In genomic region chr2:20507711-20508110, GRCh38 we compare ENCODE assay signal across 20 cellular contexts.
DNase-seq lines count a peak whose midpoint lies in the region; ATAC-seq, FAIRE-seq and TF ChIP-seq lines count a peak whose summit lies in the region.
"Had no signal": no experiment of that assay in that cellular context is flagged by ENCODE, and none has a peak within 500 bp of the region (broad histone marks: within the 10 kb centered on the region; RNA-seq: fewer than 3 reads in every experiment).

No MANE protein-coding gene starts in this region.

- FAIRE-seq in HepG2 (lab: Jason Lieb, UNC), result no peak

- ATAC-seq in HepG2 (no peak), right lobe of liver (no peak), GM19467 (IDR thresholded peaks at IDR 0.05; ENCODE audit: unreplicated experiment) (no peak)
- ATAC-seq: GM23338 had no signal

- H3K18ac ChIP-seq in trophoblast cell (ENCODE audit: low read length), result no peak overlapping the region

- no peaks in the 10 kb centered on the region for H3K9me3 Mint-ChIP-seq in type B pancreatic cell
- H3K9me3 Mint-ChIP-seq: CD4-positive, alpha-beta memory T cell; GM23338 had no signal

- H3K27me3 ChIP-seq in HepG2 (ENCODE audit: control insufficient read depth in 1 of 2, insufficient read depth in 2 of 2, low read length in 2 of 2), result no peaks in the 10 kb centered on the region
- no peaks in the 10 kb centered on the region for H3K27me3 ChIP-seq in right lobe of liver
- no peaks in the 10 kb centered on the region for H3K27me3 ChIP-seq in adipocyte (replicated peaks; ENCODE audit: control insufficient read depth, insufficient read depth, low read length)
- H3K27me3 ChIP-seq in trophoblast cell (ENCODE audit: insufficient read depth, low read length), result no peaks in the 10 kb centered on the region
- H3K27me3 ChIP-seq: SJCRH30 had no signal

- BruUV-seq in HepG2 (replicated peaks; lab: Mats Ljungman, UMichigan), result no TSS peak

- H3K4me1 Mint-ChIP-seq in type B pancreatic cell (ENCODE audit: unreplicated experiment), result peaks cover 13% of the 10 kb centered on the region

- H3K4me1 ChIP-seq in HepG2 (ENCODE audit: insufficient read depth, low read length) (peaks cover 71% of the 10 kb centered on the region), right lobe of liver (no peaks in the 10 kb centered on the region), adipocyte (ENCODE audit: control insufficient read depth, insufficient read depth, low read length) (peaks cover 19% of the 10 kb centered on the region), trophoblast cell (ENCODE audit: control insufficient read depth in 1 of 2, insufficient read depth in 2 of 2, low read length in 2 of 2) (peaks cover 21 to 24% of the 10 kb centered on the region in 2 experiments)

- DNase-seq in HepG2 (ENCODE audit: low spot score) (no peak), right lobe of liver (no peak), adipocyte (ENCODE audit: low read depth) (no peak), trophoblast cell (peak in 1 of 2 donors; percentile 49), SIG-M5 treated with dmso at 0.1 percent for 504 hours (lab: John Stamatoyannopoulos, UW; ENCODE audit: unreplicated experiment) (no peak), NCI-H1105 (lab: John Stamatoyannopoulos, UW) (no peak), type B pancreatic cell (ENCODE audit: extremely low spot score, unreplicated experiment) (no peak)
- DNase-seq: ACHN; CD4-positive, alpha-beta memory T cell; COR-L47; DMS53; HCEC 1CT; NCI-H1694; NCI-H2029 treated with DMSO at 0.1 percent for 48 hours; NCI-H69 had no signal

- no peaks in the 10 kb centered on the region for H3K27me3 Mint-ChIP-seq in type B pancreatic cell

- TF ChIP-seq CTCF in HepG2 (CRISPR knock-in tag; IDR thresholded peaks at IDR 0.05) (no peak), right lobe of liver (IDR thresholded peaks at IDR 0.05) (no peak), type B pancreatic cell (conservative IDR thresholded peaks at IDR 0.05) (no peak)

- H3K27ac Mint-ChIP-seq in type B pancreatic cell, result no peak overlapping the region
- H3K27ac Mint-ChIP-seq: CD4-positive, alpha-beta memory T cell; GM23338 had no signal

- no peak overlapping the region for H3K27ac ChIP-seq in HepG2 (ENCODE audit: extremely low read length, insufficient read depth, low read length)
- H3K27ac ChIP-seq in right lobe of liver, result no peak overlapping the region
- H3K27ac ChIP-seq in trophoblast cell (ENCODE audit: low read depth, low read length), result no peak overlapping the region
- H3K27ac ChIP-seq: 22Rv1, HL-60, SJCRH30 had no signal

- TF ChIP-seq RAD21 in HepG2 (CRISPR knock-in tag; IDR thresholded peaks at IDR 0.05), result no peak

- no peak overlapping the region for H3K4me2 ChIP-seq in HepG2 (ENCODE audit: low read depth, low read length)
- no peak overlapping the region for H3K4me2 ChIP-seq in trophoblast cell (ENCODE audit: low read length)
- H3K4me2 ChIP-seq: GM23338 had no signal

- CTCF ChIA-PET in HepG2 (lab: Yijun Ruan, JAX; ENCODE audit: low intra/inter-chr PET ratio, low total read pairs), result no interaction called here

- no peaks in the 10 kb centered on the region for H4K20me1 ChIP-seq in HepG2 (ENCODE audit: insufficient read depth, low read length)

- H3K14ac ChIP-seq in trophoblast cell (ENCODE audit: low read length), result peak overlapping the region; percentile 60

- no peak overlapping the region for H2BK120ac ChIP-seq in trophoblast cell (ENCODE audit: insufficient read depth, low read length, poor library complexity)

- H3K79me2 ChIP-seq in HepG2 (ENCODE audit: insufficient read depth, low read length) (no peaks in the 10 kb centered on the region), trophoblast cell (ENCODE audit: control insufficient read depth, insufficient read depth, low read length, poor library complexity) (peaks cover 2% of the 10 kb centered on the region)

- H4K91ac ChIP-seq in trophoblast cell (ENCODE audit: low read depth, low read length), result no peak overlapping the region

- H3K4ac ChIP-seq in trophoblast cell (ENCODE audit: low read depth, low read length), result no peak overlapping the region

- H4K8ac ChIP-seq in trophoblast cell (ENCODE audit: low read depth, low read length), result no peak overlapping the region

- no peak overlapping the region for H3K4me3 Mint-ChIP-seq in type B pancreatic cell
- H3K4me3 Mint-ChIP-seq: CD4-positive, alpha-beta memory T cell; GM23338 had no signal

- peak overlapping the region; percentile 42 for H2BK12ac ChIP-seq in trophoblast cell (ENCODE audit: low read length)

- POLR2A ChIA-PET in HepG2 (lab: Yijun Ruan, JAX), result interaction anchor here (0.7 to 7.9 kb wide), 5 partner anchors 12 to 127 kb away, joined by 3 to 74 read pairs (median 11); partner anchors contain the start of gene RHOB

- H4K12ac ChIP-seq in trophoblast cell (ENCODE audit: low read depth, low read length), result no peak overlapping the region

- peaks cover 29% of the 10 kb centered on the region for H3K79me1 ChIP-seq in trophoblast cell (ENCODE audit: low read length)

- no peak for TF ChIP-seq POLR2A in HepG2 (IDR thresholded peaks at IDR 0.05; ENCODE audit: insufficient read depth in 1 of 2, low read depth in 2 of 2, low read length in 2 of 2)
- no peak for TF ChIP-seq POLR2A in right lobe of liver (IDR thresholded peaks at IDR 0.05)

- H3K9ac ChIP-seq in HepG2 (ENCODE audit: insufficient read depth, low read depth, low read length), result no peak overlapping the region
- H3K9ac ChIP-seq in adipocyte (ENCODE audit: low read length), result peak overlapping the region; percentile 7
- H3K9ac ChIP-seq in trophoblast cell (ENCODE audit: low read length), result no peak overlapping the region

- intact Hi-C loops in HepG2 (cut with micrococcal nuclease; ENCODE audit: unreplicated experiment) (no loop called here), right lobe of liver (cut with DNase I) (no loop called here)

- H3K36me3 Mint-ChIP-seq in type B pancreatic cell, result no peaks in the 10 kb centered on the region
- H3K36me3 Mint-ChIP-seq: CD4-positive, alpha-beta memory T cell had no signal

- no peak overlapping the region for H3K23ac ChIP-seq in trophoblast cell (ENCODE audit: low read length)

- H3K4me3 ChIP-seq in HepG2 (replicated peaks in 1 of 3; ENCODE audit: insufficient read depth in 1 of 3, low read depth in 2 of 3, low read length in 3 of 3), result no peak overlapping the region
- no peak overlapping the region for H3K4me3 ChIP-seq in right lobe of liver
- H3K4me3 ChIP-seq in adipocyte (ENCODE audit: low read length), result no peak overlapping the region
- H3K4me3 ChIP-seq in trophoblast cell (ENCODE audit: low read depth, low read length), result no peak overlapping the region
- H3K4me3 ChIP-seq: GM23338, SJCRH30 had no signal

- no peak overlapping the region for H2AK5ac ChIP-seq in trophoblast cell (ENCODE audit: low read length)

- no peak for TF ChIP-seq EP300 in HepG2 (IDR thresholded peaks at IDR 0.05; ENCODE audit: low read depth in 2 of 2, low read length in 2 of 2)
- TF ChIP-seq EP300 in HepG2 (CRISPR knock-in tag; IDR thresholded peaks at IDR 0.05; ENCODE audit: borderline replicate concordance), result no peak

- H3K36me3 ChIP-seq in HepG2 (replicated peaks in 1 of 2; ENCODE audit: control insufficient read depth in 1 of 2, insufficient read depth in 2 of 2, low read length in 2 of 2), result no peaks in the 10 kb centered on the region
- no peaks in the 10 kb centered on the region for H3K36me3 ChIP-seq in right lobe of liver
- no peaks in the 10 kb centered on the region for H3K36me3 ChIP-seq in adipocyte (ENCODE audit: control insufficient read depth, insufficient read depth, low read length, severe bottlenecking)
- H3K36me3 ChIP-seq in trophoblast cell (ENCODE audit: control insufficient read depth in 1 of 2, insufficient read depth in 2 of 2, low read length in 2 of 2), result no peaks in the 10 kb centered on the region
- H3K36me3 ChIP-seq: SJCRH30 had no signal

- H2AFZ ChIP-seq in HepG2 (ENCODE audit: low read length) (no peak overlapping the region), trophoblast cell (ENCODE audit: insufficient read depth, low read length, poor library complexity) (no peak overlapping the region)
- H2AFZ ChIP-seq: GM23338 had no signal

- no peaks in the 10 kb centered on the region for H3K9me3 ChIP-seq in HepG2 (ENCODE audit: low read length)
- H3K9me3 ChIP-seq in right lobe of liver, result no peaks in the 10 kb centered on the region
- no peaks in the 10 kb centered on the region for H3K9me3 ChIP-seq in adipocyte (ENCODE audit: control insufficient read depth, low read length)
- no peaks in the 10 kb centered on the region for H3K9me3 ChIP-seq in trophoblast cell (ENCODE audit: insufficient read depth, low read depth, low read length)
- H3K9me3 ChIP-seq: SJCRH30 had no signal

- in situ Hi-C loops in HepG2 (cut with HindIII; ENCODE audit: extremely low pct_ligation_motif_present, low pct_unique_long_range_greater_than_20kb), result no loop called here

- H2BK5ac ChIP-seq in trophoblast cell (ENCODE audit: low read depth, low read length, poor library complexity), result no peak overlapping the region

TF ChIP-seq in HepG2, 621 proteins besides CTCF, POLR2A, EP300 and RAD21 (continues in another document):
- TF ChIP-seq U2AF1 (optimal IDR thresholded peaks at IDR 0.05; ENCODE audit: low read depth, low read length), result no peak
- TF ChIP-seq RCOR2 (CRISPR knock-in tag; IDR thresholded peaks at IDR 0.05), result peak; percentile 57; the same call in 1 of the 2 replicates
- no peak for TF ChIP-seq TSC22D2 (CRISPR knock-in tag; IDR thresholded peaks at IDR 0.05; ENCODE audit: borderline replicate concordance)
- TF ChIP-seq KDM4B (CRISPR knock-in tag; IDR thresholded peaks at IDR 0.05), result no peak
- no peak for TF ChIP-seq ZMAT5 (CRISPR knock-in tag; IDR thresholded peaks at IDR 0.05; ENCODE audit: borderline replicate concordance, low read depth)
- no peak for TF ChIP-seq TAF15 (IDR thresholded peaks at IDR 0.05; ENCODE audit: low read depth, low read length, poor library complexity, severe bottlenecking)
- no peak for TF ChIP-seq ZSCAN12 (CRISPR knock-in tag; IDR thresholded peaks at IDR 0.05)
- peak; percentile 69; the same call in 1 of the 2 replicates for TF ChIP-seq ZMYM3 (CRISPR knock-in tag; IDR thresholded peaks at IDR 0.05)
- TF ChIP-seq ZZZ3 (CRISPR knock-in tag; IDR thresholded peaks at IDR 0.05; ENCODE audit: borderline replicate concordance), result no peak
